12 cellular contexts compared by ENCODE assay signal in the genomic region with DNA sequence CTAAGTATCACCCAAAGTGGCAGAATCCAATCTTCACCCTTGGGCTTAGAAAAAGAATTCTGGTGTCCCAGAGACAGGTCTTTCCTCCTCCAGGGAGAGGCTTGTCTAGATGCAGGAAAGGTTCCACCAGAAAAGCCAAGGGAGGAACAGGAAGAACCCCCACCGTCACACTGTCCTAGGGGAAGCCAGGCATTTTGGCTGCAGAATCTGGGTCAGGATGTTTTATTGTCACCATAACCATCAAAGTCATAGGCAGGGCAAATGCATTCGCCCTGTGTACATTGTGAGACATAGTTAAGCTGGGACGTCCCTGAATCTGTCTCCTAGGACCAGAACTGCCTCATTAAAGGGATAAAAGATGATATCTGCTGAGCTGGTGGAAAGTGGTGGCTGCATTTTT.
"Had no signal": no experiment of that assay in that cellular context is flagged by ENCODE, and none has a peak within 500 bp of the region (broad histone marks: within the 10 kb centered on the region; RNA-seq: fewer than 3 reads in every experiment).

No MANE protein-coding gene starts in this region.

- H3K4me3 Mint-ChIP-seq: natural killer cell treated with Interleukin-12 subunit alpha and Interleukin-12 subunit beta and Interleukin-15 and Interleukin-18, amount 100 ng/mL, for 72 hours had no signal

- H3K9me3 Mint-ChIP-seq: natural killer cell treated with Interleukin-12 subunit alpha and Interleukin-12 subunit beta and Interleukin-15 and Interleukin-18, amount 100 ng/mL, for 72 hours had no signal

- H3K9me3 ChIP-seq: gastroesophageal sphincter, ovary, right atrium auricular region, stomach had no signal

- H3K36me3 ChIP-seq: gastroesophageal sphincter, ovary, right atrium auricular region, stomach had no signal

- ATAC-seq: gastroesophageal sphincter; left colon; left ventricle myocardium superior; natural killer cell treated with Interleukin-12 subunit alpha and Interleukin-12 subunit beta and Interleukin-15 and Interleukin-18, amount 100 ng/mL, for 72 hours had no signal

- H3K27me3 ChIP-seq: ovary had no signal

- H3K36me3 Mint-ChIP-seq: natural killer cell treated with Interleukin-12 subunit alpha and Interleukin-12 subunit beta and Interleukin-15 and Interleukin-18, amount 100 ng/mL, for 72 hours had no signal

- H3K27ac ChIP-seq: coronary artery, gastroesophageal sphincter, ovary, right atrium auricular region, stomach had no signal

- H3K27ac Mint-ChIP-seq: natural killer cell treated with Interleukin-12 subunit alpha and Interleukin-12 subunit beta and Interleukin-15 and Interleukin-18, amount 100 ng/mL, for 72 hours had no signal

- H3K4me3 ChIP-seq: coronary artery, gastroesophageal sphincter, lung, ovary, right atrium auricular region, stomach had no signal

- DNase-seq: effector CD8-positive, alpha-beta T cell; left colon; left ventricle myocardium superior; ovary; stimulated activated CD4-positive, alpha-beta T cell treated with anti-CD3 and anti-CD28 coated beads, Interleukin-12 subunit alpha, Interleukin-12 subunit beta, amount 100 ng/mL, for 4 hours; stimulated activated naive CD4-positive, alpha-beta T cell; stomach had no signal
